31 cellular contexts compared by ENCODE assay signal in genomic region chr1:47971385-47971784, GRCh38. TPM values are rescaled to one million over a fixed set of nuclear protein-coding genes. Genes with fewer than 3 reads are reported as not detected.
"Had no signal": no experiment of that assay in that cellular context is flagged by ENCODE, and none has a peak within 500 bp of the region (broad histone marks: within the 10 kb centered on the region; RNA-seq: fewer than 3 reads in every experiment).

No MANE protein-coding gene starts in this region.

- H3K36me3 Mint-ChIP-seq: activated naive CD4-positive, alpha-beta T cell treated with anti-CD3 and anti-CD28 coated beads, Interleukin-2, amount 10 ng/mL, durations not matched to agents 7 days and 5 days; activated naive CD4-positive, alpha-beta T cell treated with anti-CD3 and anti-CD28 coated beads, Interleukin-2, amount 50 U/mL, for 72 hours; activated naive CD8-positive, alpha-beta T cell treated with anti-CD3 and anti-CD28 coated beads, Interleukin-2, amount 10 ng/mL, durations not matched to agents 7 days and 5 days had no signal

- H3K4me1 Mint-ChIP-seq: activated B cell treated with CpG ODN at 0.5 μM for 24 hours; activated naive CD4-positive, alpha-beta T cell treated with anti-CD3 and anti-CD28 coated beads, Interleukin-2, amount 10 ng/mL, durations not matched to agents 7 days and 5 days; activated naive CD8-positive, alpha-beta T cell treated with anti-CD3 and anti-CD28 coated beads, Interleukin-2, amount 10 ng/mL, durations not matched to agents 7 days and 5 days; central memory CD8-positive, alpha-beta T cell; T-helper 17 cell had no signal

- H3K36me3 ChIP-seq: brain microvascular endothelial cell, esophagus muscularis mucosa, gastrocnemius medialis, WERI-Rb-1 had no signal

- H3K27ac ChIP-seq: brain microvascular endothelial cell, dorsolateral prefrontal cortex, esophagus muscularis mucosa, foreskin keratinocyte, gastrocnemius medialis, WERI-Rb-1 had no signal

- H3K9me3 Mint-ChIP-seq: activated B cell treated with CpG ODN at 0.5 μM for 24 hours; activated CD8-positive, alpha-beta T cell treated with anti-CD3 and anti-CD28 coated beads for 36 hours; activated naive CD4-positive, alpha-beta T cell treated with anti-CD3 and anti-CD28 coated beads, Interleukin-2, amount 10 ng/mL, durations not matched to agents 7 days and 5 days; activated naive CD4-positive, alpha-beta T cell treated with anti-CD3 and anti-CD28 coated beads, Interleukin-2, amount 50 U/mL, for 72 hours; activated naive CD8-positive, alpha-beta T cell treated with anti-CD3 and anti-CD28 coated beads, Interleukin-2, amount 10 ng/mL, durations not matched to agents 7 days and 5 days; activated T-helper 1 cell treated with anti-CD3 and anti-CD28 coated beads, Interleukin-12 subunit alpha, Interleukin-12 subunit beta, Interleukin-2, Interleukin-4 antibody, amounts not matched to agents 30 ng/mL and 10 ng/mL and 1 ng/mL, durations not matched to agents 14 hours and 24 hours and 36 hours; activated T-helper 2 cell treated with anti-CD3 and anti-CD28 coated beads, Interferon-gamma antibody, Interleukin-2, Interleukin-4, amounts not matched to agents 10 μg/mL and 5 μg/mL and 100 μg/mL, durations not matched to agents 14 hours and 24 hours and 36 hours; central memory CD8-positive, alpha-beta T cell; dendritic cell treated with granulocyte-macrophage colony-stimulating factor and Interleukin-4, amounts not matched to agents 40 ng/mL and 50 ng/mL, for 4 days; T-helper 2 cell treated with Interferon-gamma antibody and Interleukin-4, amounts not matched to agents 5 μg/mL and 100 μg/mL, for 36 hours had no signal

- H3K27ac Mint-ChIP-seq: activated B cell treated with CpG ODN at 0.5 μM for 24 hours; activated CD8-positive, alpha-beta T cell treated with anti-CD3 and anti-CD28 coated beads for 36 hours; activated naive CD4-positive, alpha-beta T cell treated with anti-CD3 and anti-CD28 coated beads, Interleukin-2, amount 10 ng/mL, durations not matched to agents 7 days and 5 days; activated naive CD4-positive, alpha-beta T cell treated with anti-CD3 and anti-CD28 coated beads, Interleukin-2, amount 50 U/mL, for 72 hours; activated naive CD8-positive, alpha-beta T cell treated with anti-CD3 and anti-CD28 coated beads, Interleukin-2, amount 10 ng/mL, durations not matched to agents 7 days and 5 days; activated T-helper 1 cell treated with anti-CD3 and anti-CD28 coated beads, Interleukin-12 subunit alpha, Interleukin-12 subunit beta, Interleukin-2, Interleukin-4 antibody, amounts not matched to agents 30 ng/mL and 10 ng/mL and 1 ng/mL, durations not matched to agents 14 hours and 24 hours and 36 hours; activated T-helper 2 cell treated with anti-CD3 and anti-CD28 coated beads, Interferon-gamma antibody, Interleukin-2, Interleukin-4, amounts not matched to agents 10 μg/mL and 5 μg/mL and 100 μg/mL, durations not matched to agents 14 hours and 24 hours and 36 hours; dendritic cell treated with granulocyte-macrophage colony-stimulating factor and Interleukin-4, amounts not matched to agents 40 ng/mL and 50 ng/mL, for 4 days; T-helper 17 cell; T-helper 2 cell treated with Interferon-gamma antibody and Interleukin-4, amounts not matched to agents 5 μg/mL and 100 μg/mL, for 36 hours had no signal

- H3K27me3 Mint-ChIP-seq: activated naive CD4-positive, alpha-beta T cell treated with anti-CD3 and anti-CD28 coated beads, Interleukin-2, amount 10 ng/mL, durations not matched to agents 7 days and 5 days had no signal

- H3K4me1 ChIP-seq: foreskin keratinocyte, gastrocnemius medialis had no signal

- H3K27me3 ChIP-seq: brain microvascular endothelial cell, esophagus muscularis mucosa, foreskin keratinocyte, gastrocnemius medialis had no signal

- H3K9me3 ChIP-seq: esophagus muscularis mucosa, gastrocnemius medialis had no signal

- H3K4me3 ChIP-seq: coronary artery, dorsolateral prefrontal cortex, esophagus muscularis mucosa, gastrocnemius medialis had no signal

- H3K4me3 Mint-ChIP-seq: activated B cell treated with CpG ODN at 0.5 μM for 24 hours; activated CD8-positive, alpha-beta T cell treated with anti-CD3 and anti-CD28 coated beads for 36 hours; activated naive CD4-positive, alpha-beta T cell treated with anti-CD3 and anti-CD28 coated beads, Interleukin-2, amount 10 ng/mL, durations not matched to agents 7 days and 5 days; activated naive CD8-positive, alpha-beta T cell treated with anti-CD3 and anti-CD28 coated beads, Interleukin-2, amount 10 ng/mL, durations not matched to agents 7 days and 5 days; activated T-helper 1 cell treated with anti-CD3 and anti-CD28 coated beads, Interleukin-12 subunit alpha, Interleukin-12 subunit beta, Interleukin-2, Interleukin-4 antibody, amounts not matched to agents 30 ng/mL and 10 ng/mL and 1 ng/mL, durations not matched to agents 14 hours and 24 hours and 36 hours; central memory CD8-positive, alpha-beta T cell; dendritic cell treated with granulocyte-macrophage colony-stimulating factor and Interleukin-4, amounts not matched to agents 40 ng/mL and 50 ng/mL, for 4 days; T-helper 17 cell; T-helper 2 cell treated with Interferon-gamma antibody and Interleukin-4, amounts not matched to agents 5 μg/mL and 100 μg/mL, for 36 hours had no signal

- ATAC-seq: activated CD4-positive, CD25-positive, alpha-beta regulatory T cell treated with anti-CD3 and anti-CD28 coated beads, Interleukin-2, amount 50 U/mL, for 24 hours; activated CD8-positive, alpha-beta T cell treated with anti-CD3 and anti-CD28 coated beads for 36 hours; activated naive CD4-positive, alpha-beta T cell treated with anti-CD3 and anti-CD28 coated beads, Interleukin-2, amount 50 U/mL, for 72 hours; foreskin keratinocyte; gastrocnemius medialis; T-helper 17 cell had no signal

- FAIRE-seq: astrocyte had no signal

- DNase-seq: activated B cell treated with CpG ODN at 0.5 μM for 24 hours; activated CD4-positive, alpha-beta T cell treated with anti-CD3 and anti-CD28 coated beads for 48 hours; activated CD4-positive, alpha-beta T cell treated with anti-CD3 and anti-CD28 coated beads, Interleukin-2, amount 50 U/mL, for 1 hour; activated CD4-positive, alpha-beta T cell treated with anti-CD3 and anti-CD28 coated beads, Interleukin-2, amount 50 U/mL, for 48 hours; activated CD8-positive, alpha-beta memory T cell treated with anti-CD3 and anti-CD28 coated beads for 24 hours; activated CD8-positive, alpha-beta T cell treated with anti-CD3 and anti-CD28 coated beads for 36 hours; activated effector memory CD4-positive, alpha-beta T cell treated with anti-CD3 and anti-CD28 coated beads, Interleukin-2, amount 50 U/mL, for 16 hours; activated naive CD4-positive, alpha-beta T cell treated with anti-CD3 and anti-CD28 coated beads, Interleukin-2, amount 10 ng/mL, durations not matched to agents 7 days and 5 days; activated naive CD8-positive, alpha-beta T cell treated with anti-CD3 and anti-CD28 coated beads, Interleukin-2, amount 10 ng/mL, durations not matched to agents 7 days and 5 days; activated T-cell treated with anti-CD3 and anti-CD28 coated beads, Interleukin-2, amount 50 U/mL, for 1 hour; activated T-cell treated with anti-CD3 and anti-CD28 coated beads, Interleukin-2, amount 50 U/mL, for 48 hours; anterior cingulate cortex; brain microvascular endothelial cell; dorsolateral prefrontal cortex; effector memory CD4-positive, alpha-beta T cell; foreskin keratinocyte; gastrocnemius medialis; T-helper 1 cell; T-helper 17 cell; T1000; WERI-Rb-1 had no signal

RNA-seq across cellular contexts. Expression of gene TRABD2B, which starts 25.8 kb away (rescaled TPM):
- total RNA-seq: activated B cell treated with CpG ODN at 0.5 μM for 24 hours; activated CD8-positive, alpha-beta T cell treated with anti-CD3 and anti-CD28 coated beads for 36 hours; activated naive CD4-positive, alpha-beta T cell treated with anti-CD3 and anti-CD28 coated beads, Interleukin-2, amount 50 U/mL, for 72 hours; activated naive CD8-positive, alpha-beta T cell treated with anti-CD3 and anti-CD28 coated beads, Interleukin-2, amount 10 ng/mL, durations not matched to agents 7 days and 5 days; activated T-helper 1 cell treated with anti-CD3 and anti-CD28 coated beads, Interleukin-12 subunit alpha, Interleukin-12 subunit beta, Interleukin-2, Interleukin-4 antibody, amounts not matched to agents 30 ng/mL and 10 ng/mL and 1 ng/mL, durations not matched to agents 14 hours and 24 hours and 36 hours; activated T-helper 2 cell treated with anti-CD3 and anti-CD28 coated beads, Interferon-gamma antibody, Interleukin-2, Interleukin-4, amounts not matched to agents 10 μg/mL and 5 μg/mL and 100 μg/mL, durations not matched to agents 14 hours and 24 hours and 36 hours; T-helper 17 cell had no signal
